8 cellular contexts compared by ENCODE assay signal in genomic region chr15:63156086-63156707, GRCh38. TPM values are rescaled to one million over a fixed set of nuclear protein-coding genes. Genes with fewer than 3 reads are reported as not detected.
DNase-seq lines count a peak whose midpoint lies in the region; ATAC-seq, FAIRE-seq and TF ChIP-seq lines count a peak whose summit lies in the region.

No MANE protein-coding gene starts in this region.

- peak; percentile 91 for FAIRE-seq in GM19239 (lab: Jason Lieb, UNC)

- H4K8ac ChIP-seq in trophoblast cell (ENCODE audit: low read depth, low read length) = no peak overlapping the region

- no peak for TF ChIP-seq CTCF in fibroblast of lung (conservative IDR thresholded peaks at IDR 0.05 in 1 of 2, IDR thresholded peaks at IDR 0.05 in 1 of 2; ENCODE audit: low read depth in 1 of 2, low read length in 2 of 2)

- peak overlapping the region; percentile 90 for H3K27ac ChIP-seq in fibroblast of lung (ENCODE audit: insufficient read depth, low read length)
- H3K27ac ChIP-seq in trophoblast cell (ENCODE audit: low read depth, low read length) = peak overlapping the region; percentile 96

- peaks cover 5% of the 10 kb centered on the region for H3K36me3 ChIP-seq in fibroblast of lung (ENCODE audit: control insufficient read depth, insufficient read depth, low read length)
- H3K36me3 ChIP-seq in trophoblast cell (ENCODE audit: control insufficient read depth in 1 of 2, insufficient read depth in 2 of 2, low read length in 2 of 2) = peaks cover 7 to 11% of the 10 kb centered on the region in 2 experiments

- peaks cover 14% of the 10 kb centered on the region for H3K79me1 ChIP-seq in trophoblast cell (ENCODE audit: low read length)

- H2BK12ac ChIP-seq in trophoblast cell (ENCODE audit: low read length) = no peak overlapping the region

- H3K18ac ChIP-seq in trophoblast cell (ENCODE audit: low read length) = no peak overlapping the region

- no peak overlapping the region for H2BK5ac ChIP-seq in trophoblast cell (ENCODE audit: low read depth, low read length, poor library complexity)

- H3K4me3 ChIP-seq in fibroblast of lung (replicated peaks in 1 of 4; ENCODE audit: control extremely low read depth in 1 of 4, insufficient read depth in 1 of 4, low read depth in 3 of 4, low read length in 4 of 4) = peak overlapping the region; percentile 64 to 85 (median 74)
- peak overlapping the region; percentile 89 for H3K4me3 ChIP-seq in trophoblast cell (ENCODE audit: low read depth, low read length)

- H3K9me3 ChIP-seq in fibroblast of lung (ENCODE audit: control insufficient read depth, insufficient read depth, low read depth, low read length) = no peaks in the 10 kb centered on the region
- H3K9me3 ChIP-seq in trophoblast cell (ENCODE audit: insufficient read depth, low read depth, low read length) = no peaks in the 10 kb centered on the region

- no peaks in the 10 kb centered on the region for H3K27me3 ChIP-seq in fibroblast of lung (ENCODE audit: control insufficient read depth, insufficient read depth, low read length)
- no peaks in the 10 kb centered on the region for H3K27me3 ChIP-seq in trophoblast cell (ENCODE audit: insufficient read depth, low read length)

- no peak overlapping the region for H2BK120ac ChIP-seq in trophoblast cell (ENCODE audit: insufficient read depth, low read length, poor library complexity)

- peak overlapping the region; percentile 65 for H3K4me2 ChIP-seq in fibroblast of lung (ENCODE audit: extremely low read depth, insufficient read depth, low read length)
- peak overlapping the region; percentile 55 for H3K4me2 ChIP-seq in trophoblast cell (ENCODE audit: low read length)

- H2AK5ac ChIP-seq in trophoblast cell (ENCODE audit: low read length) = no peak overlapping the region

- no CpG with 5 or more reads among the region's 10 CpGs for whole genome bisulfite sequencing in trophoblast cell (ENCODE audit: extremely low coverage, insufficient coverage, insufficient read length)

- DNase-seq in GM19239 (ENCODE audit: insufficient read length, low spot score) (no peak), fibroblast of lung (ENCODE audit: low read depth in 2 of 2) (peak; percentile 18 to 36), trophoblast cell (peak in 1 of 2 donors; percentile 8), AG08396 (ENCODE audit: low spot score) (no peak), NCI-H2081 (lab: John Stamatoyannopoulos, UW) (no peak)

- peak overlapping the region; percentile 46 for H3K4ac ChIP-seq in trophoblast cell (ENCODE audit: low read depth, low read length)

- H4K12ac ChIP-seq in trophoblast cell (ENCODE audit: low read depth, low read length) = peak overlapping the region; percentile 6

- H4K20me1 ChIP-seq in fibroblast of lung (ENCODE audit: control insufficient read depth, extremely low read depth, insufficient read depth, low read length) = no peaks in the 10 kb centered on the region

- H2AFZ ChIP-seq in fibroblast of lung (ENCODE audit: low read length) (no peak overlapping the region), trophoblast cell (ENCODE audit: insufficient read depth, low read length, poor library complexity) (no peak overlapping the region)

- H3K14ac ChIP-seq in trophoblast cell (ENCODE audit: low read length) = no peak overlapping the region

- peak; percentile 16; the same call in 2 of the 3 replicates for ATAC-seq in SK-N-SH treated with all-trans-retinoic acid at 6 μM for 48 hours
- ATAC-seq in GM21423 (IDR thresholded peaks at IDR 0.05; ENCODE audit: unreplicated experiment) = no peak
- ATAC-seq in GM18498 (IDR thresholded peaks at IDR 0.05; ENCODE audit: unreplicated experiment) = no peak

- H4K91ac ChIP-seq in trophoblast cell (ENCODE audit: low read depth, low read length) = no peak overlapping the region

- H3K4me1 ChIP-seq in fibroblast of lung (ENCODE audit: control insufficient read depth, extremely low read depth, insufficient read depth, low read length) (peaks cover 3% of the 10 kb centered on the region), trophoblast cell (ENCODE audit: control insufficient read depth in 1 of 2, insufficient read depth in 2 of 2, low read length in 2 of 2) (peaks cover 4 to 5% of the 10 kb centered on the region in 2 experiments)

- H3K9ac ChIP-seq in fibroblast of lung (ENCODE audit: insufficient read depth, low read length) (peak overlapping the region; percentile 88), trophoblast cell (ENCODE audit: low read length) (no peak overlapping the region)

- H3K79me2 ChIP-seq in fibroblast of lung (ENCODE audit: control insufficient read depth, insufficient read depth, low read length) = peaks cover 31% of the 10 kb centered on the region
- peaks cover 9% of the 10 kb centered on the region for H3K79me2 ChIP-seq in trophoblast cell (ENCODE audit: control insufficient read depth, insufficient read depth, low read length, poor library complexity)

- H3K23ac ChIP-seq in trophoblast cell (ENCODE audit: low read length) = no peak overlapping the region

TF ChIP-seq in SK-N-SH treated with all-trans-retinoic acid at 6 μM for 48 hours, 23 proteins besides CTCF, POLR2A, EP300 and RAD21:
- no peak for TF ChIP-seq OSR1 (CRISPR knock-in tag; IDR thresholded peaks at IDR 0.05)

RNA-seq across cellular contexts. Expression of gene RPS27L, which starts 1.1 kb away (rescaled TPM):
- 400 and 482 TPM in 2 replicates for total RNA-seq in fibroblast of lung
- polyA plus RNA-seq in fibroblast of lung = 402 and 481 TPM in 2 replicates
- polyA plus RNA-seq in fibroblast of lung (2012) = 535 and 690 TPM in 2 replicates
- 7.7 and 21.1 TPM in 2 replicates for polyA minus RNA-seq in fibroblast of lung (ENCODE audit: low replicate concordance)
- 222 TPM in 2 replicates for polyA plus RNA-seq in trophoblast cell (2013)

RNA-seq across cellular contexts. Expression of gene RAB8B, which starts 33.2 kb away (rescaled TPM):
- total RNA-seq in fibroblast of lung = 111 and 184 TPM in 2 replicates
- 107 and 112 TPM in 2 replicates for polyA plus RNA-seq in fibroblast of lung
- 52.4 and 57.7 TPM in 2 replicates for polyA plus RNA-seq in fibroblast of lung (2012)
- 12.1 and 16.7 TPM in 2 replicates for polyA minus RNA-seq in fibroblast of lung (ENCODE audit: low replicate concordance)
- 72.5 and 74.2 TPM in 2 replicates for polyA plus RNA-seq in trophoblast cell (2013)

RNA-seq across cellular contexts. Expression of gene LACTB, which starts 34.5 kb away (rescaled TPM):
- total RNA-seq in fibroblast of lung = 22.6 and 29.2 TPM in 2 replicates
- 39.2 and 42.8 TPM in 2 replicates for polyA plus RNA-seq in fibroblast of lung
- 32.9 and 33.7 TPM in 2 replicates for polyA plus RNA-seq in fibroblast of lung (2012)
- 2.3 TPM in 1 of 2 replicates, not detected in the other for polyA minus RNA-seq in fibroblast of lung (ENCODE audit: low replicate concordance)
- 24.4 and 24.9 TPM in 2 replicates for polyA plus RNA-seq in trophoblast cell (2013)

Comparison
In these comparisons a context has a peak if more than half of its experiments do, and no peak if none do; other contexts are left out.
1. DNase-seq: peak in fibroblast of lung (2 of 2); none in GM19239 (single experiment), AG08396 (single experiment) and NCI-H2081 (0 of 2).